15 cellular contexts compared by ENCODE assay signal in the genomic region with DNA sequence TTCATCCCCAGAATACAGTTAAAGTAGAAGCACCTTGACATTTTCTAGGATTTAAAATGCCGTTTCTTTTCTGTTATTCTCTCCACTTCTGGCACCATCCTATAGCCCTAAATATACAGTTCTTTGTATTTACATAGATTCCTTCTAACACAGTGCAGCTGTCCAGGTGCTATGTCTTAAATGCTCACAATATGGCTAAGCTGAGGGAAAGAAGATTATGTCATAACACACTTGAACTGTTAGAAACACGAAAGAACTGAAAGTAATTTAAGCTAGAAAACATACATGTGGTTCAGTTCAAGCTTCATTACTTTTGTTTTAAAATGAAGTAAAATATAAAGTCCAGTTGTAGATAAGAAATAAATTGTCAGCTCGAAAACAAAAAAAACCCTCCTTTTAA.
DNase-seq lines count a peak whose midpoint lies in the region; ATAC-seq lines count a peak whose summit lies in the region.
"Had no signal": no experiment of that assay in that cellular context is flagged by ENCODE, and none has a peak within 500 bp of the region (broad histone marks: within the 10 kb centered on the region; RNA-seq: fewer than 3 reads in every experiment).

No MANE protein-coding gene starts in this region.

- DNase-seq in NCI-H82 (lab: John Stamatoyannopoulos, UW) (peak; percentile 63), NCI-H82 treated with DMSO at 0.1 percent for 48 hours (lab: John Stamatoyannopoulos, UW; ENCODE audit: unreplicated experiment) (no peak), NCI-H1417 treated with DMSO at 0.1 percent for 48 hours (lab: John Stamatoyannopoulos, UW) (no peak), HCEC 1CT (no peak), NCI-H1417 (lab: John Stamatoyannopoulos, UW) (no peak), activated gamma-delta T cell treated with Interleukin-2 at 50 U/mL for 16 hours (no peak)
- DNase-seq: 8988T; NCI-H526 treated with DMSO at 0.1 percent for 48 hours; right cardiac atrium; stimulated activated CD4-positive, alpha-beta T cell treated with anti-CD3 and anti-CD28 coated beads, Interleukin-15, amount 100 ng/mL, for 24 hours had no signal

- peak; percentile 36 for ATAC-seq in HG02759 (IDR thresholded peaks at IDR 0.05; ENCODE audit: unreplicated experiment)
- peak; percentile 35 for ATAC-seq in HG03460 (IDR thresholded peaks at IDR 0.05; ENCODE audit: unreplicated experiment)
- ATAC-seq: activated CD4-positive, CD25-positive, alpha-beta regulatory T cell treated with anti-CD3 and anti-CD28 coated beads, Interleukin-2, amount 50 U/mL, for 24 hours; K562; right cardiac atrium; stimulated activated effector memory CD8-positive, alpha-beta T cell treated with anti-CD3 and anti-CD28 coated beads, Interleukin-12 subunit alpha, Interleukin-12 subunit beta, amount 100 ng/mL, for 72 hours had no signal
